In genomic region chr11:36015806-36016205, GRCh38 we compare ENCODE assay signal across 13 cellular contexts.
DNase-seq lines count a peak whose midpoint lies in the region; ATAC-seq and TF ChIP-seq lines count a peak whose summit lies in the region.
"Had no signal": no experiment of that assay in that cellular context is flagged by ENCODE, and none has a peak within 500 bp of the region (broad histone marks: within the 10 kb centered on the region; RNA-seq: fewer than 3 reads in every experiment).

No MANE protein-coding gene starts in this region.

- H3K27ac ChIP-seq in dorsolateral prefrontal cortex (peak overlapping the region in 13 of 59 donors; percentile 5 to 72 (median 41)), testis (no peak overlapping the region)

- peak overlapping the region; percentile 33 for H3K4me3 ChIP-seq in adipocyte (ENCODE audit: low read length)
- peak overlapping the region in 1 of 59 donors; percentile 8 for H3K4me3 ChIP-seq in dorsolateral prefrontal cortex
- H3K4me3 ChIP-seq in testis = no peak overlapping the region
- H3K4me3 ChIP-seq: smooth muscle cell had no signal

- H3K4me1 ChIP-seq in adipocyte (ENCODE audit: control insufficient read depth, insufficient read depth, low read length) = peaks cover 52% of the 10 kb centered on the region
- peaks cover 16% of the 10 kb centered on the region for H3K4me1 ChIP-seq in testis

- intact Hi-C loops in dorsolateral prefrontal cortex (cut with DNase I) (loop anchor here (5.0 to 10.0 kb wide), 2 partner anchors 71 to 399 kb away; partner anchors contain the start of genes LDLRAD3 (in 2 of the 2) and FJX1 (in 1 of the 2)), testis (cut with DNase I; ENCODE audit: low total_unique reads) (no loop called here)

- H3K27me3 ChIP-seq in adipocyte (replicated peaks; ENCODE audit: control insufficient read depth, insufficient read depth, low read length) (no peaks in the 10 kb centered on the region), dorsolateral prefrontal cortex (no peaks in the 10 kb centered on the region), testis (no peaks in the 10 kb centered on the region)

- H3K9me3 ChIP-seq in adipocyte (ENCODE audit: control insufficient read depth, low read length) (no peaks in the 10 kb centered on the region), testis (no peaks in the 10 kb centered on the region)

- TF ChIP-seq CTCF in dorsolateral prefrontal cortex (IDR thresholded peaks at IDR 0.05 in 54 of 56, conservative IDR thresholded peaks at IDR 0.05 in 2 of 56; ENCODE audit: low read depth in 1 of 56, partially characterized antibody in 56 of 56) (no peak), testis (IDR thresholded peaks at IDR 0.05) (no peak)

- DNase-seq in adipocyte (ENCODE audit: low read depth) = no peak
- peak in 6 of 10 donors; percentile 32 to 87 (median 51) for DNase-seq in dorsolateral prefrontal cortex
- peak; percentile 54 for DNase-seq in midbrain (lab: John Stamatoyannopoulos, UW)
- DNase-seq in testis = peak; percentile 69
- DNase-seq in GF-D8 (lab: John Stamatoyannopoulos, UW) = no peak
- no peak for DNase-seq in activated CD8-positive, alpha-beta memory T cell treated with anti-CD3 and anti-CD28 coated beads, Interleukin-2, amount 50 U/mL, for 48 hours
- DNase-seq: CD4-positive, CD25-positive, alpha-beta regulatory T cell; MM.1S; NCI-H2029; NCI-H69; stimulated activated naive CD4-positive, alpha-beta T cell had no signal

- no peak for TF ChIP-seq POLR2A in testis (IDR thresholded peaks at IDR 0.05)

- ATAC-seq in GM19023 (IDR thresholded peaks at IDR 0.05; ENCODE audit: unreplicated experiment) = no peak

- no peaks in the 10 kb centered on the region for H3K36me3 ChIP-seq in adipocyte (ENCODE audit: control insufficient read depth, insufficient read depth, low read length, severe bottlenecking)
- H3K36me3 ChIP-seq in testis (ENCODE audit: low read depth, missing control alignments) = no peaks in the 10 kb centered on the region

- WGBS in testis, 2 donors = 37 to 45% methylated on average over 4 to 8 of the region's 8 CpGs

- peak overlapping the region; percentile 31 for H3K9ac ChIP-seq in adipocyte (ENCODE audit: low read length)

Comparison
In these comparisons a context has a peak if more than half of its experiments do, and no peak if none do; other contexts are left out.
1. DNase-seq: peak in dorsolateral prefrontal cortex (6 of 10), midbrain (single experiment) and testis (single experiment); none in adipocyte (single experiment), GF-D8 (single experiment) and activated CD8-positive, alpha-beta memory T cell treated with anti-CD3 and anti-CD28 coated beads, Interleukin-2, amount 50 U/mL, for 48 hours (single experiment).